16 cellular contexts compared by ENCODE assay signal in genomic region chr19:21697698-21698097, GRCh38.
"Had no signal": no experiment of that assay in that cellular context is flagged by ENCODE, and none has a peak within 500 bp of the region (broad histone marks: within the 10 kb centered on the region; RNA-seq: fewer than 3 reads in every experiment).

No MANE protein-coding gene starts in this region.

- H3K36me3 Mint-ChIP-seq: immature natural killer cell; naive thymus-derived CD4-positive, alpha-beta T cell had no signal

- H3K36me3 ChIP-seq: gastroesophageal sphincter, sigmoid colon, upper lobe of left lung, uterus had no signal

- ATAC-seq: esophagus mucosa, gastroesophageal sphincter had no signal

- H3K27ac ChIP-seq: gastroesophageal sphincter, sigmoid colon, skin epidermis, upper lobe of left lung, uterus had no signal

- H3K4me3 Mint-ChIP-seq: immature natural killer cell; naive thymus-derived CD4-positive, alpha-beta T cell; nephron progenitor cell had no signal

- FAIRE-seq: keratinocyte had no signal

- H3K27ac Mint-ChIP-seq: naive thymus-derived CD4-positive, alpha-beta T cell; nephron progenitor cell had no signal

- H3K4me3 ChIP-seq: gastroesophageal sphincter, lung, sigmoid colon, skin epidermis, uterus had no signal

- H3K9me3 ChIP-seq: gastroesophageal sphincter, sigmoid colon, upper lobe of left lung, uterus had no signal

- H3K27me3 ChIP-seq: gastroesophageal sphincter, sigmoid colon, upper lobe of left lung, uterus had no signal

- DNase-seq: effector memory CD4-positive, alpha-beta T cell; glutamatergic neuron; left ventricle myocardium superior; nephron progenitor cell; sigmoid colon; stimulated activated CD4-positive, alpha-beta T cell treated with anti-CD3 and anti-CD28 coated beads, Interleukin-2, amount 100 ng/mL, for 24 hours; stimulated activated naive CD4-positive, alpha-beta T cell treated with Interleukin-2 at 50 U/mL for 16 hours; upper lobe of left lung; uterus had no signal

- H3K4me1 ChIP-seq: upper lobe of left lung, uterus had no signal

- H3K4me1 Mint-ChIP-seq: immature natural killer cell; naive thymus-derived CD4-positive, alpha-beta T cell; nephron progenitor cell had no signal
